ENCODE assay signal across 8 cellular contexts in the genomic region with DNA sequence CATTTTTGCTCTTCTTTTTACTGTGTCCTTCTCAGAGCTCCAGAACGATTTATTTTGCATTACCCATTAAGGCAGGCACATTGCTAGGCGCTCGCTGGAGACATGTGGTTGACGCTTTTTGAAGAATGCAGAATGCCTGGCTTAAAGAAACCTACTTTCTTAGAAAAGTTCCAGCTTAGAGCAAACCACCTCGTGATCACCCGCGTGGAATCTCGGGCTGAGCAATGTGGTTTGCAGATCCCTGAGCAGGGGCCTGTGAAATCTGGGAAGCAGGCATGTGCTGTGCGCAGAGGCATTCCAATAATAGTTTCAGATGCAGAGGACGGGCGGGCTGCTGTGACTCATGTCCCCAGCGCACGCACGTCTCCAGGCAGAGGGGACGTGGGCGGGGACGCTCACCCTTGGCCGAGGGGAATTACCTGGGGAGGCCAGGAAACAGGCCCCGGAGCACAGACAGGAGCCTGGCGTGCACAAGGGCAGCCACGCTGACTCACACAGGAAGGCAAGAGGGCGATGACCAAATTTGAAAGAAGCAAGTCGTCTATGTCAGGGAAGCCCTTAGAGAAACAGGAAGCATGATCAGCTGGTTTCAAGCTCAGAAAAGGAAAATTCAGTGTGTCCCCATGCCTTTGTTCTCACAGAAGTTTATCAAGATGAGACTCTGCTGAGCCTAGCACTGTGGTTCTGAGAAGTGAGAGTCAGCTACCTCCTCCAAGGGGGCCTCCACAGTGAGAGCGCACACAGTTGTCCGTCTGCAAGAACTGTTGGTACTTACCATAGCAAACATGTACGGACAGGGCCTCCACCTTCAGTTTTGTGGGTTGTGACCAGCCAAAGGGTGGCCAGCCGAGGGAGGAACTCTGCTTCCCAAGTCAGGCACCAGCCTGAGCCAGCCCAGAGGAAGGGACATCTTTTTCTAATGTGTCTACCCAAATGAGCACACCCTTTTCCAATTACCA.
A peak's percentile ranks its signal among the peaks of the same experiment; 100 is the strongest.
DNase-seq lines count a peak whose midpoint lies in the region; ATAC-seq and TF ChIP-seq lines count a peak whose summit lies in the region.

No MANE protein-coding gene starts in this region.

- H3K4me3 ChIP-seq in RWPE2 (ENCODE audit: severe bottlenecking) (no peak overlapping the region), tibial artery (no peak overlapping the region)

- intact Hi-C loops in posterior cingulate gyrus (cut with DNase I) (no loop called here), tibial artery (cut with DNase I; ENCODE audit: low total_unique reads) (no loop called here)

- H3K9me3 ChIP-seq in RWPE2 (ENCODE audit: severe bottlenecking) (no peaks in the 10 kb centered on the region), tibial artery (no peaks in the 10 kb centered on the region)

- H3K4me1 ChIP-seq in RWPE2 (ENCODE audit: insufficient read depth, poor library complexity, severe bottlenecking) (peaks cover 19% of the 10 kb centered on the region), tibial artery (peaks cover 0 to 23% (median 10%) of the 10 kb centered on the region in 4 donors)

- no peaks in the 10 kb centered on the region for H3K36me3 ChIP-seq in RWPE2 (ENCODE audit: low read depth)
- no peaks in the 10 kb centered on the region for H3K36me3 ChIP-seq in tibial artery

- TF ChIP-seq CTCF in RWPE2 (IDR thresholded peaks at IDR 0.05; ENCODE audit: poor library complexity, severe bottlenecking) (no peak), tibial artery (IDR thresholded peaks at IDR 0.05) (no peak)

- peak; percentile 93 for ATAC-seq in GM18868 (IDR thresholded peaks at IDR 0.05; ENCODE audit: unreplicated experiment)
- peak; percentile 97 for ATAC-seq in HG03064 (IDR thresholded peaks at IDR 0.05; ENCODE audit: low read depth, unreplicated experiment)
- ATAC-seq in RWPE2 (ENCODE audit: low read depth), result peak; percentile 98

- DNase-seq in RWPE2 (ENCODE audit: low spot score) (peak; percentile 99), globus pallidus (ENCODE audit: low spot score) (peak; percentile 68), posterior cingulate gyrus (peak; percentile 16 to 94 (median 52)), tibial artery (peak; percentile 86 to 96), NCI-H146 (lab: John Stamatoyannopoulos, UW) (no peak)
- peak; percentile 58 to 76 (median 72) for DNase-seq in activated naive CD4-positive, alpha-beta T cell (lab: John Stamatoyannopoulos, UW)

- H3K27ac ChIP-seq in RWPE2 (ENCODE audit: poor library complexity, severe bottlenecking) (peak overlapping the region; percentile 75), tibial artery (peak overlapping the region; percentile 74 to 86)

- no peaks in the 10 kb centered on the region for H3K27me3 ChIP-seq in RWPE2 (ENCODE audit: insufficient read depth, poor library complexity, severe bottlenecking)
- H3K27me3 ChIP-seq in tibial artery, result no peaks in the 10 kb centered on the region
